In genomic region chrX:37060999-37061398, GRCh38 we compare ENCODE assay signal across 9 cellular contexts. TPM values are rescaled to one million over a fixed set of nuclear protein-coding genes. Genes with fewer than 3 reads are reported as not detected.
DNase-seq lines count a peak whose midpoint lies in the region; ATAC-seq and TF ChIP-seq lines count a peak whose summit lies in the region.
"Had no signal": no experiment of that assay in that cellular context is flagged by ENCODE, and none has a peak within 500 bp of the region (broad histone marks: within the 10 kb centered on the region; RNA-seq: fewer than 3 reads in every experiment).

No MANE protein-coding gene starts in this region.

- POLR2A ChIA-PET in HCT116 (lab: Charles Lee) = no interaction called here

- CTCF ChIA-PET in HCT116 (lab: Charles Lee) = no interaction called here

- H3K36me3 ChIP-seq in HCT116 (ENCODE audit: control insufficient read depth in 1 of 2, insufficient read depth in 2 of 2, low read length in 2 of 2) (no peaks in the 10 kb centered on the region), mucosa of descending colon (ENCODE audit: low read depth) (no peaks in the 10 kb centered on the region)

- H3K4me1 Mint-ChIP-seq in natural killer cell = no peaks in the 10 kb centered on the region
- H3K4me1 Mint-ChIP-seq: central memory CD8-positive, alpha-beta T cell had no signal

- no peak overlapping the region for H2AFZ ChIP-seq in HCT116 (ENCODE audit: low read depth, low read length, poor library complexity, severe bottlenecking)

- BruUV-seq in HCT116 (replicated peaks; lab: Mats Ljungman, UMichigan) = no TSS peak

- TF ChIP-seq CTCF in HCT116 (IDR thresholded peaks at IDR 0.05 in 2 of 3, conservative IDR thresholded peaks at IDR 0.05 in 1 of 3; ENCODE audit: borderline replicate concordance in 1 of 3, insufficient read depth in 1 of 3, low read depth in 2 of 3, low read length in 2 of 3) = peak; percentile 18 to 56 (median 54); a peak in 5 of 6 replicates
- TF ChIP-seq CTCF in mucosa of descending colon (IDR thresholded peaks at IDR 0.05) = no peak
- TF ChIP-seq CTCF in natural killer cell (IDR thresholded peaks at IDR 0.05) = no peak

- intact Hi-C loops in HCT116 (cut with micrococcal nuclease) (no loop called here), mucosa of descending colon (cut with DNase I, micrococcal nuclease) (no loop called here), natural killer cell (cut with micrococcal nuclease) (no loop called here)

- DNase-seq in SIG-M5 treated with dmso at 0.1 percent for 504 hours (lab: John Stamatoyannopoulos, UW; ENCODE audit: unreplicated experiment) (peak; percentile 47), SIG-M5 (lab: John Stamatoyannopoulos, UW) (no peak), HCT116 (ENCODE audit: low read depth, low spot score) (peak; percentile 26), NCI-H2081 (lab: John Stamatoyannopoulos, UW) (peak; percentile 31 to 42), brain pericyte (ENCODE audit: low read depth, low spot score) (peak; percentile 6), mucosa of descending colon (peak in 1 of 3 donors; percentile 12), natural killer cell (no peak)
- no peak for DNase-seq in stimulated activated naive CD8-positive, alpha-beta T cell treated with anti-CD3 and anti-CD28 coated beads, Interleukin-15, Interleukin-2, amounts not matched to agents 100 U/mL and 50 U/mL, for 24 hours

- no peaks in the 10 kb centered on the region for H3K27me3 ChIP-seq in HCT116 (ENCODE audit: insufficient read depth, low read length)

- H3K27ac Mint-ChIP-seq in natural killer cell = no peak overlapping the region

- H3K36me3 Mint-ChIP-seq in natural killer cell = no peaks in the 10 kb centered on the region

- H4K20me1 ChIP-seq in HCT116 (ENCODE audit: insufficient read depth) = no peaks in the 10 kb centered on the region

- ATAC-seq in HCT116 (peak; percentile 69), mucosa of descending colon (peak; percentile 50), natural killer cell (no peak)
- ATAC-seq in stimulated activated naive CD8-positive, alpha-beta T cell treated with anti-CD3 and anti-CD28 coated beads, Interleukin-15, Interleukin-2, amounts not matched to agents 100 U/mL and 50 U/mL, for 24 hours = no peak

- no peaks in the 10 kb centered on the region for H3K79me2 ChIP-seq in HCT116 (ENCODE audit: insufficient read depth, low read length)

- no peak overlapping the region for H3K4me3 Mint-ChIP-seq in natural killer cell
- H3K4me3 Mint-ChIP-seq: central memory CD8-positive, alpha-beta T cell had no signal

- H3K4me1 ChIP-seq in HCT116 (ENCODE audit: control insufficient read depth in 1 of 2, insufficient read depth in 2 of 2, low read length in 2 of 2) (no peaks in the 10 kb centered on the region), mucosa of descending colon (ENCODE audit: low read depth) (no peaks in the 10 kb centered on the region)

- H3K9me3 ChIP-seq in HCT116 (ENCODE audit: control insufficient read depth in 1 of 2, insufficient read depth in 1 of 2, low read depth in 1 of 2, low read length in 2 of 2) (no peaks in the 10 kb centered on the region), mucosa of descending colon (no peaks in the 10 kb centered on the region)

- H3K9me2 ChIP-seq in HCT116 (ENCODE audit: insufficient read depth) = no peaks in the 10 kb centered on the region

- H3K9me3 Mint-ChIP-seq in natural killer cell = no peaks in the 10 kb centered on the region
- H3K9me3 Mint-ChIP-seq: central memory CD8-positive, alpha-beta T cell had no signal

- no peak overlapping the region for H3K4me2 ChIP-seq in HCT116 (ENCODE audit: low read length)

- H3K27ac ChIP-seq in HCT116 (ENCODE audit: low read depth, low read length) = no peak overlapping the region

- H3K4me3 ChIP-seq in HCT116 (replicated peaks in 1 of 2; ENCODE audit: low read depth in 1 of 2, low read length in 2 of 2) (no peak overlapping the region), mucosa of descending colon (no peak overlapping the region)

- RAD21 ChIA-PET in HCT116 (lab: Charles Lee; ENCODE audit: low non-redundant PET in 1 of 2, low total read pairs in 2 of 2, uncharacterized antibody in 2 of 2, unreplicated experiment in 2 of 2) = no interaction called here

- H3K27me3 Mint-ChIP-seq in natural killer cell (ENCODE audit: low read depth in 2 of 2) = no peaks in the 10 kb centered on the region
- H3K27me3 Mint-ChIP-seq: central memory CD8-positive, alpha-beta T cell had no signal

- no peak for TF ChIP-seq POLR2A in HCT116 (IDR thresholded peaks at IDR 0.05; ENCODE audit: borderline replicate concordance, extremely low read depth, insufficient read depth, insufficient read length)

- TF ChIP-seq RAD21 in HCT116 (IDR thresholded peaks at IDR 0.05; ENCODE audit: low read depth) = peak; percentile 53

- H3K9ac ChIP-seq in HCT116 (ENCODE audit: low read length) = no peak overlapping the region

TF ChIP-seq in HCT116, 20 proteins besides CTCF, POLR2A, EP300 and RAD21:
- TF ChIP-seq ZNF274 (IDR thresholded peaks at IDR 0.05; ENCODE audit: low read depth, low read length) (no peak), CBX3 (IDR thresholded peaks at IDR 0.05; ENCODE audit: low read depth) (no peak), YY1 (IDR thresholded peaks at IDR 0.05; ENCODE audit: extremely low read depth, insufficient replicate concordance, low read depth, low read length) (no peak), JUND (IDR thresholded peaks at IDR 0.05) (no peak), POLR2AphosphoS5 (IDR thresholded peaks at IDR 0.05; ENCODE audit: low read depth, low read length) (no peak), FOSL1 (IDR thresholded peaks at IDR 0.05; ENCODE audit: low read depth) (no peak), TCF7L2 (IDR thresholded peaks at IDR 0.05; ENCODE audit: borderline replicate concordance, extremely low read depth, insufficient read depth, insufficient read length) (no peak), SP1 (IDR thresholded peaks at IDR 0.05; ENCODE audit: low read depth) (no peak), SRF (IDR thresholded peaks at IDR 0.05; ENCODE audit: low read depth) (no peak), ATF3 (IDR thresholded peaks at IDR 0.05) (no peak), ELF1 (IDR thresholded peaks at IDR 0.05; ENCODE audit: borderline replicate concordance, low read depth) (no peak), ZBTB33 (IDR thresholded peaks at IDR 0.05; ENCODE audit: extremely low read depth, insufficient replicate concordance, low read length) (no peak), MAX (IDR thresholded peaks at IDR 0.05) (no peak), EZH2phosphoT487 (IDR thresholded peaks at IDR 0.05; ENCODE audit: borderline replicate concordance) (no peak), EZH2 (IDR thresholded peaks at IDR 0.05) (no peak), EGR1 (IDR thresholded peaks at IDR 0.05; ENCODE audit: low read depth) (no peak), ZFX (IDR thresholded peaks at IDR 0.05) (no peak), SIN3A (IDR thresholded peaks at IDR 0.05; ENCODE audit: low read depth) (no peak), REST (IDR thresholded peaks at IDR 0.05; ENCODE audit: low read depth) (no peak), CEBPB (IDR thresholded peaks at IDR 0.05; ENCODE audit: low read depth) (no peak)

RNA-seq across cellular contexts. Expression of gene FAM47C, which starts 52.8 kb away (rescaled TPM):
- not detected for total RNA-seq in HCT116 (2021; ENCODE audit: unreplicated experiment)
- not detected in 2 replicates for polyA plus RNA-seq in HCT116 (2012)
- not detected for total RNA-seq in mucosa of descending colon
- not detected for total RNA-seq in natural killer cell

Comparison
In these comparisons a context has a peak if more than half of its experiments do, and no peak if none do; other contexts are left out.
1. DNase-seq: peak in SIG-M5 treated with dmso at 0.1 percent for 504 hours (single experiment), HCT116 (single experiment), NCI-H2081 (2 of 2) and brain pericyte (single experiment); none in SIG-M5 (single experiment), stimulated activated naive CD8-positive, alpha-beta T cell treated with anti-CD3 and anti-CD28 coated beads, Interleukin-15, Interleukin-2, amounts not matched to agents 100 U/mL and 50 U/mL, for 24 hours (single experiment) and natural killer cell (single experiment).
2. ATAC-seq: peak in HCT116 (single experiment) and mucosa of descending colon (single experiment); none in stimulated activated naive CD8-positive, alpha-beta T cell treated with anti-CD3 and anti-CD28 coated beads, Interleukin-15, Interleukin-2, amounts not matched to agents 100 U/mL and 50 U/mL, for 24 hours (single experiment) and natural killer cell (0 of 3).
3. CTCF ChIP-seq: peak in HCT116 (3 of 3); none in mucosa of descending colon (single experiment) and natural killer cell (single experiment).